30 cellular contexts compared by ENCODE assay signal in genomic region chr6:91267246-91267645, GRCh38.
"Had no signal": no experiment of that assay in that cellular context is flagged by ENCODE, and none has a peak within 500 bp of the region (broad histone marks: within the 10 kb centered on the region; RNA-seq: fewer than 3 reads in every experiment).

No MANE protein-coding gene starts in this region.

- H3K9me3 Mint-ChIP-seq: activated CD8-positive, alpha-beta T cell treated with anti-CD3 and anti-CD28 coated beads for 36 hours; activated T-cell treated with anti-CD3 and anti-CD28 coated beads, Interleukin-2, amount 50 U/mL, for 4 hours; endodermal cell had no signal

- H3K27ac Mint-ChIP-seq: activated B cell treated with CpG ODN at 0.5 μM for 24 hours; activated CD8-positive, alpha-beta T cell treated with anti-CD3 and anti-CD28 coated beads for 36 hours; activated naive CD8-positive, alpha-beta T cell; activated T-helper 17 cell treated with anti-CD3 and anti-CD28 coated beads, Interleukin-2, amount 50 U/mL, for 72 hours; dendritic cell treated with granulocyte-macrophage colony-stimulating factor and Interleukin-4, amounts not matched to agents 40 ng/mL and 50 ng/mL, for 4 days; endodermal cell; T-helper 17 cell; T-helper 2 cell treated with Interferon-gamma antibody and Interleukin-4, amounts not matched to agents 5 μg/mL and 100 μg/mL, for 36 hours had no signal

- H3K4me3 Mint-ChIP-seq: activated B cell treated with CpG ODN at 0.5 μM for 24 hours; activated CD8-positive, alpha-beta T cell treated with anti-CD3 and anti-CD28 coated beads for 36 hours; activated naive CD8-positive, alpha-beta T cell; activated T-cell treated with anti-CD3 and anti-CD28 coated beads, Interleukin-2, amount 50 U/mL, for 4 hours; activated T-helper 17 cell treated with anti-CD3 and anti-CD28 coated beads, Interleukin-2, amount 50 U/mL, for 72 hours; dendritic cell treated with granulocyte-macrophage colony-stimulating factor and Interleukin-4, amounts not matched to agents 40 ng/mL and 50 ng/mL, for 4 days; endodermal cell; T-helper 17 cell; T-helper 2 cell treated with Interferon-gamma antibody and Interleukin-4, amounts not matched to agents 5 μg/mL and 100 μg/mL, for 36 hours had no signal

- H3K36me3 Mint-ChIP-seq: activated naive CD8-positive, alpha-beta T cell had no signal

- DNase-seq: activated B cell treated with CpG ODN at 0.5 μM for 24 hours; activated CD4-positive, alpha-beta T cell treated with anti-CD3 and anti-CD28 coated beads for 48 hours; activated CD4-positive, alpha-beta T cell treated with anti-CD3 and anti-CD28 coated beads, Interleukin-2, amount 50 U/mL, for 1 hour; activated CD4-positive, alpha-beta T cell treated with anti-CD3 and anti-CD28 coated beads, Interleukin-2, amount 50 U/mL, for 48 hours; activated CD8-positive, alpha-beta memory T cell treated with anti-CD3 and anti-CD28 coated beads for 24 hours; activated CD8-positive, alpha-beta T cell treated with anti-CD3 and anti-CD28 coated beads for 36 hours; activated effector memory CD4-positive, alpha-beta T cell treated with Interleukin-2 at 50 U/mL for 16 hours; activated gamma-delta T cell treated with Interleukin-2 at 50 U/mL for 16 hours; activated naive CD4-positive, alpha-beta T cell treated with anti-CD3 and anti-CD28 coated beads, Interleukin-2, amount 50 U/mL, for 16 hours; activated naive CD4-positive, alpha-beta T cell treated with Interleukin-2 at 50 U/mL for 16 hours; activated T-cell treated with anti-CD3 and anti-CD28 coated beads, Interleukin-2, amount 50 U/mL, for 4 hours; amygdala; aorta; body of pancreas; caudate nucleus; cerebellar nuclear complex; dorsolateral prefrontal cortex; effector memory CD4-positive, alpha-beta T cell; endodermal cell; foreskin fibroblast; head of caudate nucleus; T-helper 1 cell; T-helper 17 cell; T1000; WERI-Rb-1 had no signal

- H3K9me3 ChIP-seq: body of pancreas had no signal

- H3K4me1 ChIP-seq: body of pancreas had no signal

- H3K27me3 ChIP-seq: body of pancreas had no signal

- H3K4me3 ChIP-seq: body of pancreas, coronary artery, dorsolateral prefrontal cortex had no signal

- H3K36me3 ChIP-seq: WERI-Rb-1 had no signal

- H3K27ac ChIP-seq: body of pancreas, coronary artery, dorsolateral prefrontal cortex, WERI-Rb-1 had no signal

- H3K27me3 Mint-ChIP-seq: activated B cell treated with CpG ODN at 0.5 μM for 24 hours; activated CD8-positive, alpha-beta T cell treated with anti-CD3 and anti-CD28 coated beads for 36 hours; activated naive CD8-positive, alpha-beta T cell; activated T-helper 17 cell treated with anti-CD3 and anti-CD28 coated beads, Interleukin-2, amount 50 U/mL, for 72 hours; dendritic cell treated with granulocyte-macrophage colony-stimulating factor and Interleukin-4, amounts not matched to agents 40 ng/mL and 50 ng/mL, for 4 days; T-helper 17 cell had no signal

- H3K4me1 Mint-ChIP-seq: activated B cell treated with CpG ODN at 0.5 μM for 24 hours; activated T-helper 17 cell treated with anti-CD3 and anti-CD28 coated beads, Interleukin-2, amount 50 U/mL, for 72 hours; T-helper 17 cell had no signal
